Comparison of ENCODE assay signal across 8 cellular contexts in the genomic region with DNA sequence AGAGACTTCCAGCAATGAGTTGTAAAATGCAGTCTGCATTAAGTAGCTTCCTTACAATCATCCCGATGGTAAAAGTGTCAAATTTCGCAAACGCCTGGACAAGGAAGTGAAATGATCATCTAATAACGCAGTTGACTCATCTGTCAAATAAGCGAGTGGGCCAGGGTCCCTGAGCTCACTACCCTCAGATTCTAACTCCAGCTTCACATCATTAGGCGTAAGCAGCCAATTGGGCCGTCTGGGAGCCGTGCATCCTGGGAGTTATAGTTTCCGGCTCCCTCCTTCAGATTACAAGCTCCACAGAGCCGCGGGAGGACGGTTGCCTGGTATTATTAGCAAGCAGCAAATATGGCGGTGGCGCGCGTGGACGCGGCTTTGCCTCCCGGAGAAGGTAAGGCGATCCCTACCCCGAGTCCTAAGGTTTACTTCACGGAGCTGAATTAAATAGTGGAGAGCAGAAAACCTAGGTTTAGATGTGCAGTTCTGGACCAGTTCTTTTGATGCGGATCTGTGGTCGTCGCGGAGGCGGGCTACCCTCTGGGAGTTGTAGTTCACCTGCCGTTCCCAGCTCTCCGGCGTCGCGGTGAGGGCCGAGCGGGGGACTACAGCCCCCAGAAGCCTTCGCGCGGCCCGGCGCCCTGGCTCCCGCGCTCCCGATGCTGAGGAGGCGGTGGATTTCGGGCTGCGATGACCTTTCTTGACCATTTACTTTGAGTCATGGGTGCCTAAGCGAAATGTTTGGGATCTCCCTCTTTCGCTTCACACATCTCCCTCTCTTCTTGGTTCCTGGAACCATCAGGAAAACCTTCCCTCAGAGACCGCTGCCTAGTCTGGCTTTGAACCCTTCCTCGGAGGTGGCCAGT. TPM values are rescaled to one million over a fixed set of nuclear protein-coding genes. Genes with fewer than 3 reads are reported as not detected.
DNase-seq lines count a peak whose midpoint lies in the region; ATAC-seq and TF ChIP-seq lines count a peak whose summit lies in the region.

A gene with protein sequence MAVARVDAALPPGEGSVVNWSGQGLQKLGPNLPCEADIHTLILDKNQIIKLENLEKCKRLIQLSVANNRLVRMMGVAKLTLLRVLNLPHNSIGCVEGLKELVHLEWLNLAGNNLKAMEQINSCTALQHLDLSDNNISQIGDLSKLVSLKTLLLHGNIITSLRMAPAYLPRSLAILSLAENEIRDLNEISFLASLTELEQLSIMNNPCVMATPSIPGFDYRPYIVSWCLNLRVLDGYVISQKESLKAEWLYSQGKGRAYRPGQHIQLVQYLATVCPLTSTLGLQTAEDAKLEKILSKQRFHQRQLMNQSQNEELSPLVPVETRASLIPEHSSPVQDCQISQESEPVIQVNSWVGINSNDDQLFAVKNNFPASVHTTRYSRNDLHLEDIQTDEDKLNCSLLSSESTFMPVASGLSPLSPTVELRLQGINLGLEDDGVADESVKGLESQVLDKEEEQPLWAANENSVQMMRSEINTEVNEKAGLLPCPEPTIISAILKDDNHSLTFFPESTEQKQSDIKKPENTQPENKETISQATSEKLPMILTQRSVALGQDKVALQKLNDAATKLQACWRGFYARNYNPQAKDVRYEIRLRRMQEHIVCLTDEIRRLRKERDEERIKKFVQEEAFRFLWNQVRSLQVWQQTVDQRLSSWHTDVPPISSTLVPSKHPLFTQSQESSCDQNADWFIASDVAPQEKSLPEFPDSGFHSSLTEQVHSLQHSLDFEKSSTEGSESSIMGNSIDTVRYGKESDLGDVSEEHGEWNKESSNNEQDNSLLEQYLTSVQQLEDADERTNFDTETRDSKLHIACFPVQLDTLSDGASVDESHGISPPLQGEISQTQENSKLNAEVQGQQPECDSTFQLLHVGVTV (plus strand): TSS at position 286 of the 863 bp plus-strand sequence. CDS start 63 bp downstream, at position 349.

- ATAC-seq in GM19324 (IDR thresholded peaks at IDR 0.05; ENCODE audit: low FRiP score, unreplicated experiment) (peak; percentile 93), HG03469 (IDR thresholded peaks at IDR 0.05; ENCODE audit: unreplicated experiment) (peak; percentile 74), left lobe of liver (peak; percentile 99)

- H3K9me3 Mint-ChIP-seq in activated CD4-positive, alpha-beta T cell treated with anti-CD3 and anti-CD28 coated beads, Interleukin-2, amount 10 ng/mL, durations not matched to agents 24 days and 14 days: no peaks in the 10 kb centered on the region

- no peak for TF ChIP-seq CTCF in BE2C (IDR thresholded peaks at IDR 0.05; ENCODE audit: low read depth, low read length)

- H3K36me3 ChIP-seq in BE2C: peaks cover 28% of the 10 kb centered on the region

- H3K27me3 Mint-ChIP-seq in activated CD4-positive, alpha-beta T cell treated with anti-CD3 and anti-CD28 coated beads, Interleukin-2, amount 10 ng/mL, durations not matched to agents 24 days and 14 days: no peaks in the 10 kb centered on the region

- H3K27me3 ChIP-seq in BE2C: no peaks in the 10 kb centered on the region

- H3K4me3 Mint-ChIP-seq in activated CD4-positive, alpha-beta T cell treated with anti-CD3 and anti-CD28 coated beads, Interleukin-2, amount 10 ng/mL, durations not matched to agents 24 days and 14 days: peak within 1 kb of the TSS; percentile 95

- intact Hi-C loops in activated CD4-positive, alpha-beta T cell treated with anti-CD3 and anti-CD28 coated beads, Interleukin-2, amount 10 ng/mL, durations not matched to agents 24 days and 14 days (cut with micrococcal nuclease): loop anchor here (1.0 to 5.0 kb wide), 6 partner anchors 38 to 207 kb away; a partner anchor contains a TSS

- no peaks in the 10 kb centered on the region for H3K9me3 ChIP-seq in BE2C

- DNase-seq in BE2C (peak; percentile 93), NCI-H526 treated with DMSO at 0.1 percent for 48 hours (lab: John Stamatoyannopoulos, UW) (peak; percentile 96), dedifferentiated amniotic fluid mesenchymal stem cell (ENCODE audit: extremely low spot score) (peak; percentile 95), left lobe of liver (ENCODE audit: low spot score) (peak; percentile 91)
- DNase-seq in activated CD4-positive, alpha-beta T cell treated with anti-CD3 and anti-CD28 coated beads, Interleukin-2, amount 10 ng/mL, durations not matched to agents 24 days and 14 days: peak; percentile 96
- peak; percentile 78 for DNase-seq in stimulated activated CD4-positive, alpha-beta T cell treated with anti-CD3 and anti-CD28 coated beads, Interleukin-2, amount 100 ng/mL, for 4 hours (ENCODE audit: low read depth)

- peaks cover 35% of the 10 kb centered on the region for H3K4me1 Mint-ChIP-seq in activated CD4-positive, alpha-beta T cell treated with anti-CD3 and anti-CD28 coated beads, Interleukin-2, amount 10 ng/mL, durations not matched to agents 24 days and 14 days

- H3K4me1 ChIP-seq in BE2C: no peaks in the 10 kb centered on the region; the same call in 1 of the 2 replicates

- H3K4me3 ChIP-seq in BE2C (ENCODE audit: low read depth, low read length): peak within 1 kb of the TSS; percentile 100

- peak within 1 kb of the TSS; percentile 97 for H3K27ac Mint-ChIP-seq in activated CD4-positive, alpha-beta T cell treated with anti-CD3 and anti-CD28 coated beads, Interleukin-2, amount 10 ng/mL, durations not matched to agents 24 days and 14 days

- peaks cover 18% of the 10 kb centered on the region for H3K36me3 Mint-ChIP-seq in activated CD4-positive, alpha-beta T cell treated with anti-CD3 and anti-CD28 coated beads, Interleukin-2, amount 10 ng/mL, durations not matched to agents 24 days and 14 days (ENCODE audit: low read depth)

RNA-seq across cellular contexts. Expression of the gene that starts here (rescaled TPM):
- 4.7 TPM for polyA plus RNA-seq in BE2C (2012; ENCODE audit: insufficient read depth, insufficient read length, low read depth)
- 20.3 and 22.8 TPM in 2 replicates for total RNA-seq in activated CD4-positive, alpha-beta T cell treated with anti-CD3 and anti-CD28 coated beads, Interleukin-2, amount 10 ng/mL, durations not matched to agents 24 days and 14 days
- total RNA-seq in left lobe of liver: 2.1 TPM

Comparison
In these comparisons a context has a peak if more than half of its experiments do, and no peak if none do; other contexts are left out.
1. Peak in every context shown above with its lines: DNase-seq, ATAC-seq and H3K4me3 ChIP-seq.